Comparison of ENCODE assay signal across 32 cellular contexts in genomic region chr3:123464211-123464610, GRCh38. TPM values are rescaled to one million over a fixed set of nuclear protein-coding genes. Genes with fewer than 3 reads are reported as not detected.
DNase-seq lines count a peak whose midpoint lies in the region; ATAC-seq and TF ChIP-seq lines count a peak whose summit lies in the region.
"Had no signal": no experiment of that assay in that cellular context is flagged by ENCODE, and none has a peak within 500 bp of the region (broad histone marks: within the 10 kb centered on the region; RNA-seq: fewer than 3 reads in every experiment).

No MANE protein-coding gene starts in this region.

- no peak overlapping the region for H2AFZ ChIP-seq in neural progenitor cell (replicated peaks)

- H3K27me3 ChIP-seq in neural progenitor cell: no peaks in the 10 kb centered on the region
- H3K27me3 ChIP-seq: BE2C; BLaER1; BLaER1 treated with 17β-estradiol and CSF1 and Interleukin-3, amounts not matched to agents 10 nM and 100 nM had no signal

- H3K4me1 Mint-ChIP-seq in WTC11 (peaks cover 11% of the 10 kb centered on the region), neural progenitor cell (peaks cover 22% of the 10 kb centered on the region)
- no peaks in the 10 kb centered on the region for H3K4me1 Mint-ChIP-seq in activated T-cell treated with anti-CD3 and anti-CD28 coated beads, Interleukin-2, amount 50 U/mL, for 4 hours (ENCODE audit: low read depth)
- H3K4me1 Mint-ChIP-seq: B cell; CD4-positive, alpha-beta memory T cell; CD4-positive, CD25-positive, alpha-beta regulatory T cell; CD8-positive, alpha-beta memory T cell had no signal

- H3K9me3 Mint-ChIP-seq in WTC11 (no peaks in the 10 kb centered on the region), neural progenitor cell (no peaks in the 10 kb centered on the region)
- H3K9me3 Mint-ChIP-seq in activated T-cell treated with anti-CD3 and anti-CD28 coated beads, Interleukin-2, amount 50 U/mL, for 4 hours: no peaks in the 10 kb centered on the region
- H3K9me3 Mint-ChIP-seq: CD14-positive monocyte; CD4-positive, alpha-beta T cell; CD4-positive, CD25-positive, alpha-beta regulatory T cell; CD8-positive, alpha-beta T cell had no signal

- CTCF ChIA-PET in WTC11 (lab: Charles Lee): interaction anchor here (0.8 to 2.9 kb wide), 2 partner anchors 9 to 16 kb away, joined by 3 to 17 read pairs; partner anchors contain the start of gene ADCY5

- no peak for DNase-seq in WTC11 (ENCODE audit: low spot score)
- peak; percentile 4 for DNase-seq in amniotic epithelial cell (ENCODE audit: low read depth)
- peak; percentile 29 for DNase-seq in fibroblast of villous mesenchyme (ENCODE audit: low read depth)
- no peak for DNase-seq in activated T-cell treated with anti-CD3 and anti-CD28 coated beads, Interleukin-2, amount 50 U/mL, for 4 hours
- DNase-seq in occipital lobe (lab: John Stamatoyannopoulos, UW): no peak
- DNase-seq in neural progenitor cell (ENCODE audit: low spot score): no peak
- DNase-seq: 8988T; ACHN; AML-193; BE2C; C1 segment of cervical spinal cord; Caco-2; Calu3; CD4-positive, alpha-beta memory T cell; CD4-positive, alpha-beta T cell; CD4-positive, CD25-positive, alpha-beta regulatory T cell; CD8-positive, alpha-beta memory T cell; CD8-positive, alpha-beta T cell; COR-L47; DMS 273 treated with DMSO at 0.1 percent for 48 hours; DMS153; DMS79; DMS79 treated with DMSO at 0.1 percent for 48 hours; DND-41; EL had no signal

- peaks cover 11% of the 10 kb centered on the region for H3K4me1 ChIP-seq in neural progenitor cell
- H3K4me1 ChIP-seq: A549, BE2C, Caco-2 had no signal

- H3K9ac ChIP-seq in neural progenitor cell: no peak overlapping the region
- H3K9ac ChIP-seq: BLaER1; BLaER1 treated with 17β-estradiol and CSF1 and Interleukin-3, amounts not matched to agents 10 nM and 100 nM had no signal

- H3K27me3 Mint-ChIP-seq in WTC11 (ENCODE audit: low read depth) (no peaks in the 10 kb centered on the region), neural progenitor cell (ENCODE audit: insufficient read depth, low read depth) (peaks cover 9% of the 10 kb centered on the region)
- H3K27me3 Mint-ChIP-seq in activated T-cell treated with anti-CD3 and anti-CD28 coated beads, Interleukin-2, amount 50 U/mL, for 4 hours (ENCODE audit: low read depth): peaks cover 24% of the 10 kb centered on the region

- H3K4me3 Mint-ChIP-seq in WTC11 (no peak overlapping the region), neural progenitor cell (no peak overlapping the region)
- H3K4me3 Mint-ChIP-seq in activated T-cell treated with anti-CD3 and anti-CD28 coated beads, Interleukin-2, amount 50 U/mL, for 4 hours: no peak overlapping the region
- H3K4me3 Mint-ChIP-seq: B cell; CD14-positive monocyte; CD4-positive, alpha-beta memory T cell; CD4-positive, alpha-beta T cell; CD4-positive, CD25-positive, alpha-beta regulatory T cell; CD8-positive, alpha-beta memory T cell; CD8-positive, alpha-beta T cell had no signal

- H3K9me3 ChIP-seq in neural progenitor cell (ENCODE audit: low read depth): no peaks in the 10 kb centered on the region
- H3K9me3 ChIP-seq: A549, BE2C, BLaER1, Caco-2 had no signal

- H4K20me1 ChIP-seq in neural progenitor cell (ENCODE audit: low read depth): peaks cover 3% of the 10 kb centered on the region
- H4K20me1 ChIP-seq: BLaER1; BLaER1 treated with 17β-estradiol and CSF1 and Interleukin-3, amounts not matched to agents 10 nM and 100 nM had no signal

- H3K4me3 ChIP-seq in fibroblast of villous mesenchyme (ENCODE audit: low read depth, low read length): no peak overlapping the region
- no peak overlapping the region for H3K4me3 ChIP-seq in neural progenitor cell
- H3K4me3 ChIP-seq: A549; BLaER1; BLaER1 treated with 17β-estradiol and CSF1 and Interleukin-3, amounts not matched to agents 10 nM and 100 nM had no signal

- no peak overlapping the region for H3K27ac Mint-ChIP-seq in WTC11
- no peak overlapping the region for H3K27ac Mint-ChIP-seq in neural progenitor cell
- H3K27ac Mint-ChIP-seq: B cell; CD14-positive monocyte; CD4-positive, alpha-beta memory T cell; CD4-positive, alpha-beta T cell; CD4-positive, CD25-positive, alpha-beta regulatory T cell; CD8-positive, alpha-beta memory T cell; CD8-positive, alpha-beta T cell had no signal

- POLR2A ChIA-PET in WTC11 (lab: Charles Lee): no interaction called here

- H3K4me2 ChIP-seq in neural progenitor cell: no peak overlapping the region
- H3K4me2 ChIP-seq: A549; BLaER1; BLaER1 treated with 17β-estradiol and CSF1 and Interleukin-3, amounts not matched to agents 10 nM and 100 nM had no signal

- no peak for ATAC-seq in WTC11
- ATAC-seq in activated T-cell treated with anti-CD3 and anti-CD28 coated beads, Interleukin-2, amount 50 U/mL, for 4 hours: no peak
- ATAC-seq: A549; CD8-positive, alpha-beta T cell had no signal

- no peak overlapping the region for H3K27ac ChIP-seq in neural progenitor cell
- H3K27ac ChIP-seq: 22Rv1; A549; BLaER1; BLaER1 treated with 17β-estradiol and CSF1 and Interleukin-3, amounts not matched to agents 10 nM and 100 nM; C4-2B had no signal

- peaks cover 15% of the 10 kb centered on the region for H3F3A ChIP-seq in neural progenitor cell (ENCODE audit: low read depth)

- no peaks in the 10 kb centered on the region for H3K79me2 ChIP-seq in neural progenitor cell (ENCODE audit: low read depth)

- H3K36me3 Mint-ChIP-seq in WTC11: no peaks in the 10 kb centered on the region
- no peaks in the 10 kb centered on the region for H3K36me3 Mint-ChIP-seq in activated T-cell treated with anti-CD3 and anti-CD28 coated beads, Interleukin-2, amount 50 U/mL, for 4 hours (ENCODE audit: insufficient read depth)
- no peaks in the 10 kb centered on the region for H3K36me3 Mint-ChIP-seq in neural progenitor cell
- H3K36me3 Mint-ChIP-seq: CD14-positive monocyte; CD4-positive, alpha-beta memory T cell; CD4-positive, CD25-positive, alpha-beta regulatory T cell; CD8-positive, alpha-beta memory T cell; CD8-positive, alpha-beta T cell had no signal

- TF ChIP-seq CTCF in WTC11 (IDR thresholded peaks at IDR 0.05): no peak
- TF ChIP-seq CTCF in fibroblast of villous mesenchyme (IDR thresholded peaks at IDR 0.05; ENCODE audit: insufficient read depth, low read depth, low read length): no peak
- no peak for TF ChIP-seq CTCF in neural progenitor cell (IDR thresholded peaks at IDR 0.05)

- no peaks in the 10 kb centered on the region for H3K36me3 ChIP-seq in neural progenitor cell
- H3K36me3 ChIP-seq: BE2C; BLaER1; BLaER1 treated with 17β-estradiol and CSF1 and Interleukin-3, amounts not matched to agents 10 nM and 100 nM had no signal

TF ChIP-seq in WTC11, 78 proteins besides CTCF, POLR2A, EP300 and RAD21:
- TF ChIP-seq STAT6 (CRISPR knock-in tag; conservative IDR thresholded peaks at IDR 0.05; ENCODE audit: low read depth): no peak
- TF ChIP-seq PRDM15 (CRISPR knock-in tag; IDR thresholded peaks at IDR 0.05): peak; percentile 76
- no peak for TF ChIP-seq TEAD4 (CRISPR knock-in tag; IDR thresholded peaks at IDR 0.05)

RNA-seq across cellular contexts. Expression of gene ADCY5, which starts 15.3 kb away (rescaled TPM):
- 23.5 to 28.6 TPM (median 26.8 TPM) in 3 replicates for total RNA-seq in WTC11 (2021)
- total RNA-seq in fibroblast of villous mesenchyme: 0.32 and 0.43 TPM in 2 replicates
- under 1 TPM in 2 of 3 donors, not detected in 1; 0.05 to 0.13 TPM for total RNA-seq in activated T-cell treated with anti-CD3 and anti-CD28 coated beads, Interleukin-2, amount 50 U/mL, for 4 hours
- total RNA-seq in occipital lobe: 30.7 TPM
- 1.0 and 1.6 TPM in 2 replicates for total RNA-seq in neural progenitor cell (ENCODE audit: low replicate concordance)
- total RNA-seq: B cell; CD4-positive, alpha-beta memory T cell; CD4-positive, alpha-beta T cell; CD4-positive, CD25-positive, alpha-beta regulatory T cell; CD8-positive, alpha-beta T cell had no signal

Comparison
In these comparisons a context has a peak if more than half of its experiments do, and no peak if none do; other contexts are left out.
1. DNase-seq: peak in amniotic epithelial cell (single experiment) and fibroblast of villous mesenchyme (single experiment); none in WTC11 (single experiment), activated T-cell treated with anti-CD3 and anti-CD28 coated beads, Interleukin-2, amount 50 U/mL, for 4 hours (single experiment), occipital lobe (single experiment) and neural progenitor cell (single experiment).